ENCODE assay signal across 7 cellular contexts in the genomic region with DNA sequence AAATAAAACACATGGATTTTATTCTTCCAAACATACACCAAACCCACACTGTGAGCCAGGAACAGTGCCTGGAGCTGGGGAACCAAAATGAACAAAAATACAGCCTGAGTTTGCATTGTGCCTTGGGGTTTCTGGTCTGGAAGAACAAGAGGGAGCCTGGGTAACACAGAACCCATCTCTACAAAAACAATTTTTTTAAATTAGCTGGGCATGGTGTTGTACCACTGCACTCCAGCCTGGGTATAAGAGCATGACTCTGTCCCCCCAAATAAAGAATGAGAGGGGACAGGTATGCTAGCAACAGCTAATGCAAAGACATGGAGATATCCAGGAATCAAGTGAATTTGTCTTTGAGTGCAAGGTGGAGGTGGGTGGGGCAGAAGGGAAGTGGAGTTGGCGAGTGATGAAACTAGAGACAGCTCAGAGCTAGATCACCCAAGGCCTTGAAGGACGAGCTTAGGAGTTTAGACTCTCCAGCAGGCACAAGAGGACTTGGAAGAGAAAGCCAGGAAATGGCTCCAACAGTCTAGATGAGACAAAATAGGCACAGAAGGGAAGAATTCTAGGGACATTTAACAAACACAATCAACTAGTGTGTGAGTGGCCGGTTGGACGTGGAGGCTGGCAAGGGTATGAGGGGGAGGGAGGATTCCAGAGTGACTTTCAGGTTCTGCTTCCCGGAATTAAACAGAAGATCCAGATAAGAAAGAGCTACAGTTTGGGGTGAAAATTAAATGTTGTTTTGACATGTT. TPM values are rescaled to one million over a fixed set of nuclear protein-coding genes. Genes with fewer than 3 reads are reported as not detected.
DNase-seq lines count a peak whose midpoint lies in the region; ATAC-seq and TF ChIP-seq lines count a peak whose summit lies in the region.

No MANE protein-coding gene starts in this region.

- H3K4me3 Mint-ChIP-seq in activated CD4-positive, alpha-beta memory T cell treated with anti-CD3 and anti-CD28 coated beads, Interleukin-2, amount 10 ng/mL, durations not matched to agents 7 days and 5 days = peak overlapping the region; percentile 49

- peak; percentile 63 for ATAC-seq in foreskin keratinocyte
- ATAC-seq in HG02973 (IDR thresholded peaks at IDR 0.05; ENCODE audit: unreplicated experiment) = no peak
- ATAC-seq in GM21528 (IDR thresholded peaks at IDR 0.05; ENCODE audit: low FRiP score, unreplicated experiment) = no peak

- H3K27ac ChIP-seq in HL-60 (replicated peaks) (peak overlapping the region; percentile 36; the same call in 1 of the 2 replicates), foreskin keratinocyte (no peak overlapping the region), subcutaneous abdominal adipose tissue (ENCODE audit: low read depth, low read length) (peak overlapping the region; percentile 60)

- POLR2A ChIA-PET in activated CD4-positive, alpha-beta memory T cell treated with anti-CD3 and anti-CD28 coated beads, Interleukin-2, amount 10 ng/mL, durations not matched to agents 7 days and 5 days (lab: Charles Lee) = interaction anchor here (0.5 to 10.2 kb wide), 29 partner anchors 8 to 109 kb away, joined by 3 to 97 read pairs (median 5); a partner anchor contains a TSS

- no peaks in the 10 kb centered on the region for H3K27me3 Mint-ChIP-seq in activated CD4-positive, alpha-beta memory T cell treated with anti-CD3 and anti-CD28 coated beads, Interleukin-2, amount 10 ng/mL, durations not matched to agents 7 days and 5 days

- H3K4me1 ChIP-seq in foreskin keratinocyte = peaks cover 10% of the 10 kb centered on the region
- H3K4me1 ChIP-seq in subcutaneous abdominal adipose tissue (ENCODE audit: control insufficient read depth in 5 of 5, insufficient read depth in 5 of 5, low read length in 5 of 5) = peaks cover 3 to 26% (median 14%) of the 10 kb centered on the region in 5 donors

- CTCF ChIA-PET in activated CD4-positive, alpha-beta memory T cell treated with anti-CD3 and anti-CD28 coated beads, Interleukin-2, amount 10 ng/mL, durations not matched to agents 7 days and 5 days (lab: Charles Lee) = interaction anchor here (0.7 to 2.1 kb wide), 8 partner anchors 10 to 110 kb away, joined by 3 to 8 read pairs (median 3); no protein-coding TSS in a partner anchor

- no peak overlapping the region for H3K9ac ChIP-seq in subcutaneous abdominal adipose tissue (ENCODE audit: low read length in 5 of 5)

- H3K4me1 Mint-ChIP-seq in activated CD4-positive, alpha-beta memory T cell treated with anti-CD3 and anti-CD28 coated beads, Interleukin-2, amount 10 ng/mL, durations not matched to agents 7 days and 5 days = peaks cover 82% of the 10 kb centered on the region

- H3K27ac Mint-ChIP-seq in activated CD4-positive, alpha-beta memory T cell treated with anti-CD3 and anti-CD28 coated beads, Interleukin-2, amount 10 ng/mL, durations not matched to agents 7 days and 5 days = peak overlapping the region; percentile 87

- H3K27me3 ChIP-seq in HL-60 (ENCODE audit: insufficient read depth, poor library complexity, severe bottlenecking) = no peaks in the 10 kb centered on the region
- no peaks in the 10 kb centered on the region for H3K27me3 ChIP-seq in foreskin keratinocyte
- no peaks in the 10 kb centered on the region for H3K27me3 ChIP-seq in subcutaneous abdominal adipose tissue (ENCODE audit: control insufficient read depth in 5 of 5, insufficient read depth in 4 of 5, low read length in 5 of 5)

- no peaks in the 10 kb centered on the region for H3K9me3 ChIP-seq in subcutaneous abdominal adipose tissue (ENCODE audit: control insufficient read depth in 5 of 5, low read length in 5 of 5)

- H3K9me3 Mint-ChIP-seq in activated CD4-positive, alpha-beta memory T cell treated with anti-CD3 and anti-CD28 coated beads, Interleukin-2, amount 10 ng/mL, durations not matched to agents 7 days and 5 days = no peaks in the 10 kb centered on the region

- H3K36me3 Mint-ChIP-seq in activated CD4-positive, alpha-beta memory T cell treated with anti-CD3 and anti-CD28 coated beads, Interleukin-2, amount 10 ng/mL, durations not matched to agents 7 days and 5 days (ENCODE audit: low read depth) = peaks cover 58% of the 10 kb centered on the region

- TF ChIP-seq CTCF in HL-60 (IDR thresholded peaks at IDR 0.05; ENCODE audit: insufficient read depth, low read length) = no peak
- no peak for TF ChIP-seq CTCF in foreskin keratinocyte (conservative IDR thresholded peaks at IDR 0.05)

- peaks cover 0 to 4% (median 0%) of the 10 kb centered on the region in 5 donors for H3K36me3 ChIP-seq in subcutaneous abdominal adipose tissue (ENCODE audit: control insufficient read depth in 5 of 5, insufficient read depth in 5 of 5, low read length in 5 of 5)

- peak; percentile 54 to 66 for DNase-seq in HL-60 (ENCODE audit: low read depth in 1 of 2, low spot score in 1 of 2)
- DNase-seq in activated CD4-positive, alpha-beta memory T cell treated with anti-CD3 and anti-CD28 coated beads, Interleukin-2, amount 10 ng/mL, durations not matched to agents 7 days and 5 days = no peak
- peak; percentile 32 to 62 for DNase-seq in foreskin keratinocyte
- DNase-seq in hepatic stellate cell (ENCODE audit: low spot score) = no peak

- H3K4me3 ChIP-seq in HL-60 (replicated peaks; ENCODE audit: insufficient read depth, low read length) = no peak overlapping the region
- no peak overlapping the region for H3K4me3 ChIP-seq in subcutaneous abdominal adipose tissue (ENCODE audit: low read depth in 1 of 5, low read length in 5 of 5)

RNA-seq across cellular contexts. Expression of a gene that starts 47.4 kb away (rescaled TPM):
- total RNA-seq in activated CD4-positive, alpha-beta memory T cell treated with anti-CD3 and anti-CD28 coated beads, Interleukin-2, amount 10 ng/mL, durations not matched to agents 7 days and 5 days = 100 to 1,000 TPM; 208 to 213 TPM
- total RNA-seq in foreskin keratinocyte = 12.4 TPM in 2 replicates
- 3.7 and 4.0 TPM in 2 replicates for polyA plus RNA-seq in foreskin keratinocyte

RNA-seq across cellular contexts. Expression of a gene that starts 58.1 kb away (rescaled TPM):
- total RNA-seq in activated CD4-positive, alpha-beta memory T cell treated with anti-CD3 and anti-CD28 coated beads, Interleukin-2, amount 10 ng/mL, durations not matched to agents 7 days and 5 days = 10 to 100 TPM; 25.1 to 26.3 TPM
- 21.6 and 25.8 TPM in 2 replicates for total RNA-seq in foreskin keratinocyte
- polyA plus RNA-seq in foreskin keratinocyte = 10.6 and 10.7 TPM in 2 replicates

Comparison
In these comparisons a context has a peak if more than half of its experiments do, and no peak if none do; other contexts are left out.
1. DNase-seq: peak in HL-60 (2 of 2) and foreskin keratinocyte (2 of 2); none in activated CD4-positive, alpha-beta memory T cell treated with anti-CD3 and anti-CD28 coated beads, Interleukin-2, amount 10 ng/mL, durations not matched to agents 7 days and 5 days (single experiment) and hepatic stellate cell (single experiment).
2. RNA of a gene that starts 47.4 kb away (total RNA-seq): 208 to 213 TPM in activated CD4-positive, alpha-beta memory T cell treated with anti-CD3 and anti-CD28 coated beads, Interleukin-2, amount 10 ng/mL, durations not matched to agents 7 days and 5 days; 12.4 TPM in foreskin keratinocyte; every median in the first group is over 10 times any median in the second.